ENCODE assay signal across 9 cellular contexts in genomic region chr1:16026302-16026701, GRCh38. TPM values are rescaled to one million over a fixed set of nuclear protein-coding genes. Genes with fewer than 3 reads are reported as not detected.
A peak's percentile ranks its signal among the peaks of the same experiment; 100 is the strongest.
DNase-seq lines count a peak whose midpoint lies in the region; TF ChIP-seq lines count a peak whose summit lies in the region.
"Not testable (repeated sequence)": the region's sequence is repeated elsewhere in the genome, so short reads cannot be mapped to it uniquely, and the experiment has no call there.
"Had no signal": no experiment of that assay in that cellular context is flagged by ENCODE, and none has a peak within 500 bp of the region (broad histone marks: within the 10 kb centered on the region; RNA-seq: fewer than 3 reads in every experiment).

No MANE protein-coding gene starts in this region.

- H2BK5ac ChIP-seq in neuronal stem cell (ENCODE audit: low read length), result not testable (repeated sequence)

- not testable (repeated sequence) for H3K9ac ChIP-seq in iPS-20b (ENCODE audit: low read depth, low read length); neuronal stem cell (ENCODE audit: low read depth, low read length, poor library complexity)

- CTCF ChIA-PET in A673 (lab: Charles Lee), result not testable (repeated sequence)

- TF ChIP-seq CTCF in A673 (conservative IDR thresholded peaks at IDR 0.05; ENCODE audit: low read depth, low read length); hepatocyte (IDR thresholded peaks at IDR 0.05; ENCODE audit: poor library complexity): not testable (repeated sequence)

- H3K18ac ChIP-seq in neuronal stem cell (ENCODE audit: low read length), result peak overlapping the region; percentile 20

- POLR2A ChIA-PET in A673 (lab: Charles Lee; ENCODE audit: low non-redundant PET), result not testable (repeated sequence)

- not testable (repeated sequence) for H4K8ac ChIP-seq in neuronal stem cell (ENCODE audit: low read depth, low read length)

- not testable (repeated sequence) for H3K79me2 ChIP-seq in hepatocyte

- H3K14ac ChIP-seq in neuronal stem cell (ENCODE audit: low read length), result not testable (repeated sequence)

- H2AFZ ChIP-seq in hepatocyte; neuronal stem cell (ENCODE audit: low read length): not testable (repeated sequence)

- H3K4me2 ChIP-seq in hepatocyte (peak overlapping the region; percentile 82), neuronal stem cell (ENCODE audit: insufficient read depth, low read length, poor library complexity, severe bottlenecking) (peak overlapping the region; percentile 32)

- not testable (repeated sequence) for H3K79me1 ChIP-seq in neuronal stem cell (ENCODE audit: low read depth, low read length)

- H3K36me3 ChIP-seq in A673 (ENCODE audit: insufficient read depth, low read length, poor library complexity, severe bottlenecking); H7 (replicated peaks; ENCODE audit: control insufficient read depth, insufficient read depth, low read length); effector memory CD4-positive, alpha-beta T cell (ENCODE audit: control insufficient read depth, insufficient read depth, low read length); hepatocyte (replicated peaks; ENCODE audit: insufficient read depth, low read depth); iPS-20b (ENCODE audit: insufficient read depth, low read depth, low read length); neuronal stem cell (replicated peaks in 1 of 2; ENCODE audit: control insufficient read depth in 2 of 2, insufficient read depth in 2 of 2, low read length in 2 of 2): not testable (repeated sequence)

- not testable (repeated sequence) for H4K20me1 ChIP-seq in hepatocyte (ENCODE audit: insufficient read depth, poor library complexity, severe bottlenecking)

- H3K4me1 ChIP-seq in A673 (ENCODE audit: insufficient read depth, low read length, poor library complexity, severe bottlenecking); effector memory CD4-positive, alpha-beta T cell (ENCODE audit: control insufficient read depth, insufficient read depth, low read length, poor library complexity, severe bottlenecking); hepatocyte (ENCODE audit: insufficient read depth); iPS-20b (ENCODE audit: insufficient read depth, low read length); neuronal stem cell (ENCODE audit: control insufficient read depth in 2 of 2, insufficient read depth in 1 of 2, low read depth in 1 of 2, low read length in 2 of 2): not testable (repeated sequence)

- not testable (repeated sequence) for H2BK120ac ChIP-seq in neuronal stem cell (ENCODE audit: low read depth, low read length)

- not testable (repeated sequence) for H3K9me2 ChIP-seq in hepatocyte (replicated peaks; ENCODE audit: insufficient read depth)

- DNase-seq in A673 (ENCODE audit: low spot score); effector memory CD4-positive, alpha-beta T cell; hepatocyte (ENCODE audit: low spot score); neuronal stem cell (ENCODE audit: low spot score): not testable (repeated sequence)
- DNase-seq in H7, result peak; percentile 84
- DNase-seq in NCI-H748 (lab: John Stamatoyannopoulos, UW; ENCODE audit: unreplicated experiment), result peak; percentile 18

- H3K23ac ChIP-seq in neuronal stem cell (ENCODE audit: low read depth, low read length, poor library complexity), result not testable (repeated sequence)

- intact Hi-C loops in A673 (cut with micrococcal nuclease; ENCODE audit: unreplicated experiment), result not testable (repeated sequence)

- not testable (repeated sequence) for BruUV-seq in A673 (replicated peaks; lab: Mats Ljungman, UMichigan)

- H4K91ac ChIP-seq in neuronal stem cell (ENCODE audit: low read depth, low read length, poor library complexity), result not testable (repeated sequence)

- peak overlapping the region; percentile 37 for H3K4ac ChIP-seq in neuronal stem cell (ENCODE audit: low read length)

- H3K27ac ChIP-seq in A673 (ENCODE audit: low read depth, low read length, poor library complexity, severe bottlenecking); effector memory CD4-positive, alpha-beta T cell (ENCODE audit: insufficient read depth, low read length, poor library complexity, severe bottlenecking); hepatocyte; iPS-20b (ENCODE audit: low read length); neuronal stem cell (replicated peaks; ENCODE audit: low read length): not testable (repeated sequence)

- H2AK5ac ChIP-seq in neuronal stem cell (ENCODE audit: low read depth, low read length), result peak overlapping the region; percentile 86

- H3K4me3 ChIP-seq in A673 (ENCODE audit: low read depth, low read length, poor library complexity, severe bottlenecking) (peak overlapping the region; percentile 28), H7 (ENCODE audit: insufficient read depth, low read depth, low read length) (peak overlapping the region; percentile 28), iPS-20b (ENCODE audit: low read length) (peak overlapping the region; percentile 61; the same call in 1 of the 2 replicates)
- peak overlapping the region; percentile 32 for H3K4me3 ChIP-seq in effector memory CD4-positive, alpha-beta T cell (ENCODE audit: insufficient read depth, low read depth, low read length, poor library complexity, severe bottlenecking)
- H3K4me3 ChIP-seq in hepatocyte; neuronal stem cell (ENCODE audit: low read length in 2 of 2): not testable (repeated sequence)

- H2BK12ac ChIP-seq in neuronal stem cell (ENCODE audit: low read length), result not testable (repeated sequence)

- not testable (repeated sequence) for H2BK15ac ChIP-seq in neuronal stem cell (ENCODE audit: low read length)

- WGBS in hepatocyte (ENCODE audit: low lambda C conversion rate, missing lambda C conversion rate), result 28% methylated on average over 4 of the region's 10 CpGs
- WGBS in neuronal stem cell (ENCODE audit: extremely low coverage in 2 of 2, insufficient read length in 2 of 2, insufficient replicate concordance in 1 of 2), 2 donors, result no CpG with 5 or more reads among the region's 10 CpGs

- H3K9me3 ChIP-seq in A673 (ENCODE audit: low read depth, low read length, poor library complexity, severe bottlenecking); effector memory CD4-positive, alpha-beta T cell (ENCODE audit: control insufficient read depth, low read length); hepatocyte (ENCODE audit: low read depth); iPS-20b (ENCODE audit: insufficient read depth, low read depth, low read length); neuronal stem cell (replicated peaks in 1 of 2; ENCODE audit: control insufficient read depth in 2 of 2, insufficient read depth in 1 of 2, low read depth in 1 of 2, low read length in 2 of 2): not testable (repeated sequence)

- not testable (repeated sequence) for H3K27me3 ChIP-seq in A673 (replicated peaks; ENCODE audit: insufficient read depth, low read depth, low read length, poor library complexity); H7 (ENCODE audit: control insufficient read depth, insufficient read depth, low read length); effector memory CD4-positive, alpha-beta T cell (replicated peaks; ENCODE audit: control insufficient read depth, insufficient read depth, low read length, poor library complexity, severe bottlenecking); hepatocyte
- peaks cover 41% of the 10 kb centered on the region for H3K27me3 ChIP-seq in iPS-20b (ENCODE audit: insufficient read depth, low read length)
- peaks cover 0 to 51% (median 0%) of the 10 kb centered on the region in 3 experiments for H3K27me3 ChIP-seq in neuronal stem cell (ENCODE audit: control insufficient read depth in 3 of 3, insufficient read depth in 3 of 3, low read depth in 1 of 3, low read length in 3 of 3)

RNA-seq across cellular contexts. Expression of gene CLCNKA, which starts 4.5 kb away (rescaled TPM):
- total RNA-seq in A673 (2021) (0.26 TPM in 1 of 2 replicates, not detected in the other), hepatocyte (1.0 and 1.3 TPM in 2 replicates)
- 0.10 and 0.85 TPM in 2 replicates for total RNA-seq in H7 (2014; rRNA removed; shearing (Covaris generic))
- 1.3 and 2.7 TPM in 2 replicates for polyA plus RNA-seq in hepatocyte
- 0.13 TPM for polyA plus RNA-seq in neuronal stem cell (2013, experiment 1 of 2)
- polyA plus RNA-seq in neuronal stem cell (2013, experiment 2 of 2), result 0.08 TPM
- total RNA-seq: Daoy, SK-MEL-5 had no signal

RNA-seq across cellular contexts. Expression of gene HSPB7, which starts 8.5 kb away (rescaled TPM):
- total RNA-seq in A673 (2021) (not detected in 2 replicates), hepatocyte (12.6 and 17.4 TPM in 2 replicates)
- 0.07 TPM in 1 of 2 replicates, not detected in the other for total RNA-seq in H7 (2014; rRNA removed; shearing (Covaris generic))
- 59.4 and 66.2 TPM in 2 replicates for polyA plus RNA-seq in hepatocyte
- polyA plus RNA-seq in neuronal stem cell (2013, experiment 1 of 2), result not detected
- not detected for polyA plus RNA-seq in neuronal stem cell (2013, experiment 2 of 2)

RNA-seq across cellular contexts. Expression of gene CLCNKB, which starts 17.3 kb away (rescaled TPM):
- 0.13 TPM in 1 of 2 replicates, not detected in the other for total RNA-seq in A673 (2021)
- total RNA-seq in H7 (2014; rRNA removed; shearing (Covaris generic)), result 2.4 and 2.8 TPM in 2 replicates
- total RNA-seq in hepatocyte, result 0.47 and 1.0 TPM in 2 replicates
- polyA plus RNA-seq in hepatocyte, result 1.4 and 1.8 TPM in 2 replicates
- 2.9 TPM for polyA plus RNA-seq in neuronal stem cell (2013, experiment 1 of 2)
- 2.7 TPM for polyA plus RNA-seq in neuronal stem cell (2013, experiment 2 of 2)

RNA-seq across cellular contexts. Expression of gene SRARP, which starts 22.3 kb away (rescaled TPM):
- not detected in 2 replicates for total RNA-seq in A673 (2021)
- total RNA-seq in H7 (2014; rRNA removed; shearing (Covaris generic)), result 0.15 and 0.28 TPM in 2 replicates
- not detected in 2 replicates for total RNA-seq in hepatocyte
- not detected in 2 replicates for polyA plus RNA-seq in hepatocyte
- not detected for polyA plus RNA-seq in neuronal stem cell (2013, experiment 1 of 2)
- polyA plus RNA-seq in neuronal stem cell (2013, experiment 2 of 2), result not detected
- total RNA-seq: Daoy, SK-MEL-5 had no signal

RNA-seq across cellular contexts. Expression of gene FAM131C, which starts 47.1 kb away (rescaled TPM):
- total RNA-seq in A673 (2021) (0.71 and 1.3 TPM in 2 replicates), hepatocyte (3.3 and 3.5 TPM in 2 replicates)
- 0.26 and 0.45 TPM in 2 replicates for total RNA-seq in H7 (2014; rRNA removed; shearing (Covaris generic))
- 7.5 and 11.7 TPM in 2 replicates for polyA plus RNA-seq in hepatocyte
- polyA plus RNA-seq in neuronal stem cell (2013, experiment 1 of 2), result 8.9 TPM
- polyA plus RNA-seq in neuronal stem cell (2013, experiment 2 of 2), result 9.1 TPM

Comparison
In these comparisons a context has a peak if more than half of its experiments do, and no peak if none do; other contexts are left out.
1. RNA of gene HSPB7, which starts 8.5 kb away (total RNA-seq): 12.6 to 17.4 TPM in hepatocyte; 0.07 TPM in H7 and not detected in A673; every median in the first group is over 10 times any median in the second.